ENCODE assay signal across 1 cellular context in genomic region chr10:13404305-13404759, GRCh38.
TF ChIP-seq lines count a peak whose summit lies in the region.

No MANE protein-coding gene starts in this region.

TF ChIP-seq in K562, 482 proteins besides CTCF, POLR2A, EP300 and RAD21 (continues in another document):
- TF ChIP-seq RNF2 (IDR thresholded peaks at IDR 0.05) (peak; percentile 78; the same call in 1 of the 2 replicates), GATA2 (CRISPR knock-in tag; IDR thresholded peaks at IDR 0.05) (peak; percentile 76), TSC22D4 (tag; IDR thresholded peaks at IDR 0.05) (no peak), MYNN (IDR thresholded peaks at IDR 0.05) (peak; percentile 84), MYNN (CRISPR knock-in tag; IDR thresholded peaks at IDR 0.05) (no peak), NR2C2 (CRISPR knock-in tag; IDR thresholded peaks at IDR 0.05) (no peak), NR2C2 (tag; IDR thresholded peaks at IDR 0.05) (peak; percentile 76), SMAD1 (IDR thresholded peaks at IDR 0.05; ENCODE audit: low read depth, low read length, partially characterized antibody) (peak; percentile 60), FOXK2 (conservative IDR thresholded peaks at IDR 0.05 in 1 of 2, IDR thresholded peaks at IDR 0.05 in 1 of 2; ENCODE audit: low read depth in 2 of 2) (0 out of 4 replicates have a peak, but pooled peaks of 1 of the 2 experiments have one; percentile 49), GABPB1 (CRISPR knock-in tag; IDR thresholded peaks at IDR 0.05) (0 out of 2 replicates have a peak, but pooled peaks have one; percentile 33), MTA3 (IDR thresholded peaks at IDR 0.05; ENCODE audit: borderline replicate concordance) (peak; percentile 76; the same call in 1 of the 2 replicates), THRB (CRISPR knock-in tag; conservative IDR thresholded peaks at IDR 0.05) (0 out of 2 replicates have a peak, but pooled peaks have one; percentile 11), VEZF1 (CRISPR knock-in tag; IDR thresholded peaks at IDR 0.05) (peak; percentile 63; the same call in 1 of the 2 replicates), TARDBP (IDR thresholded peaks at IDR 0.05) (0 out of 2 replicates have a peak, but pooled peaks have one; percentile 60), ZNF436 (CRISPR knock-in tag; IDR thresholded peaks at IDR 0.05) (no peak), ZNF274 (IDR thresholded peaks at IDR 0.05; ENCODE audit: borderline replicate concordance, low read depth, low read length) (no peak), KLF13 (tag; IDR thresholded peaks at IDR 0.05; ENCODE audit: borderline replicate concordance, low read depth) (peak; percentile 37; the same call in 1 of the 2 replicates), SRF (CRISPR knock-in tag; IDR thresholded peaks at IDR 0.05) (0 out of 4 replicates have a peak, but pooled peaks of 1 of the 2 experiments have one; percentile 12), ELF4 (CRISPR knock-in tag; IDR thresholded peaks at IDR 0.05) (peak; percentile 89), NBN (IDR thresholded peaks at IDR 0.05; ENCODE audit: low read depth) (peak; percentile 79; the same call in 1 of the 2 replicates), LCOR (CRISPR knock-in tag; IDR thresholded peaks at IDR 0.05) (peak; percentile 86; the same call in 1 of the 2 replicates), POLR2AphosphoS5 (IDR thresholded peaks at IDR 0.05; ENCODE audit: control insufficient read depth, insufficient read depth, low read depth, low read length) (peak; percentile 84), PML (IDR thresholded peaks at IDR 0.05; ENCODE audit: low read length) (peak; percentile 94), ZFP30 (CRISPR knock-in tag; IDR thresholded peaks at IDR 0.05; ENCODE audit: borderline replicate concordance) (no peak), CREB3 (tag; conservative IDR thresholded peaks at IDR 0.05; ENCODE audit: low read depth) (peak; percentile 67), RBM25 (IDR thresholded peaks at IDR 0.05; ENCODE audit: low read depth, low read length, severe bottlenecking) (peak; percentile 71), JUNB (CRISPR knock-in tag; conservative IDR thresholded peaks at IDR 0.05) (0 out of 2 replicates have a peak, but pooled peaks have one; percentile 34), MAFG (tag; conservative IDR thresholded peaks at IDR 0.05) (peak; percentile 77), CREM (IDR thresholded peaks at IDR 0.05; ENCODE audit: low read depth) (peak; percentile 56), PRMT5 (CRISPR knock-in tag; IDR thresholded peaks at IDR 0.05) (no peak), ZNF511 (CRISPR knock-in tag; IDR thresholded peaks at IDR 0.05) (no peak), ELK1 (CRISPR knock-in tag; IDR thresholded peaks at IDR 0.05) (no peak), MLLT1 (IDR thresholded peaks at IDR 0.05) (no peak), ESRRA (IDR thresholded peaks at IDR 0.05; ENCODE audit: borderline replicate concordance, low read depth) (peak; percentile 78), ZNF644 (tag; IDR thresholded peaks at IDR 0.05; ENCODE audit: low read depth) (peak; percentile 85), TEAD1 (CRISPR knock-in tag; IDR thresholded peaks at IDR 0.05) (peak in 1 of 2 experiments; percentile 81; a peak in 2 of 4 replicates), ZNF395 (CRISPR knock-in tag; IDR thresholded peaks at IDR 0.05) (peak; percentile 91), RCOR1 (IDR thresholded peaks at IDR 0.05; ENCODE audit: borderline replicate concordance in 1 of 2, low read depth in 2 of 2, low read length in 2 of 2) (peak; percentile 45 to 93; a peak in 3 of 4 replicates), TFAP4 (CRISPR knock-in tag; IDR thresholded peaks at IDR 0.05; ENCODE audit: borderline replicate concordance) (peak; percentile 94), HEY1 (CRISPR knock-in tag; IDR thresholded peaks at IDR 0.05; ENCODE audit: borderline replicate concordance) (no peak), MTA1 (IDR thresholded peaks at IDR 0.05; ENCODE audit: borderline replicate concordance) (peak; percentile 48; the same call in 1 of the 2 replicates), POLR3G (IDR thresholded peaks at IDR 0.05; ENCODE audit: extremely low read depth, insufficient read length, insufficient replicate concordance) (no peak), C11orf30 (IDR thresholded peaks at IDR 0.05; ENCODE audit: low read depth) (peak; percentile 77), ZNF639 (CRISPR knock-in tag; conservative IDR thresholded peaks at IDR 0.05 in 1 of 2, IDR thresholded peaks at IDR 0.05 in 1 of 2) (peak in 1 of 2 experiments; percentile 61; a peak in 1 of 4 replicates), MNT (conservative IDR thresholded peaks at IDR 0.05) (peak; percentile 48 to 64; a peak in 3 of 4 replicates), KLF16 (IDR thresholded peaks at IDR 0.05) (peak; percentile 90), SP1 (CRISPR knock-in tag; IDR thresholded peaks at IDR 0.05) (0 out of 2 replicates have a peak, but pooled peaks have one; percentile 31), KHSRP (IDR thresholded peaks at IDR 0.05) (peak; percentile 59; the same call in 1 of the 2 replicates), BHLHE40 (IDR thresholded peaks at IDR 0.05; ENCODE audit: low read length) (0 out of 2 replicates have a peak, but pooled peaks have one; percentile 34), SOX6 (IDR thresholded peaks at IDR 0.05) (peak; percentile 79), ARNT (IDR thresholded peaks at IDR 0.05) (peak; percentile 86 to 96), GTF2E2 (tag; IDR thresholded peaks at IDR 0.05) (0 out of 2 replicates have a peak, but pooled peaks have one; percentile 63), HDAC2 (IDR thresholded peaks at IDR 0.05) (peak; percentile 92), ELK3 (CRISPR knock-in tag; IDR thresholded peaks at IDR 0.05) (no peak), ARID1B (IDR thresholded peaks at IDR 0.05) (peak; percentile 99), RBM39 (optimal IDR thresholded peaks at IDR 0.05; ENCODE audit: low read depth, low read length) (no peak), ZNF121 (CRISPR knock-in tag; conservative IDR thresholded peaks at IDR 0.05) (peak; percentile 99), RAD51 (IDR thresholded peaks at IDR 0.05; ENCODE audit: borderline replicate concordance, low read depth) (peak; percentile 19; the same call in 1 of the 2 replicates), CBFA2T3 (IDR thresholded peaks at IDR 0.05) (peak; percentile 98)
